In the genomic region with DNA sequence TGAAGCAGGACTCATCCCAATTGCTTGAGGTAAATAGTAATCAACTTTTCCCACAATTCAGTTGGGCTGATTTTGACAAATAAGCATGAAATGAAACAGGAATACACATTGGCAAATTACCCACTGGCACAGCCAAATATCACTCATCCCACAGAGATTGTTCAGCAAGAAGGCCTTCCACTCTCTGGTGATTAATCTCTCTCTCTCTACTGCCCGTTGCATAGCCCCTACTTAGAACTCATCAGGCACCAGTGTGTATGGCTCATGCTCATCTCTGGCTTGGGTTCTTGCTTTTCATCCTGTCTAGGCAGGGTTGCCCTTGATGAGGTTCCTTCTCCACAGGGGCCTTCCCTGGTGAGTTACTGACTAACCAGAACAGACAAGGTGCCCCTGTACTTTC, we compare ENCODE assay signal across 10 cellular contexts. TPM values are rescaled to one million over a fixed set of nuclear protein-coding genes. Genes with fewer than 3 reads are reported as not detected.
DNase-seq lines count a peak whose midpoint lies in the region; ATAC-seq and TF ChIP-seq lines count a peak whose summit lies in the region.
"Had no signal": no experiment of that assay in that cellular context is flagged by ENCODE, and none has a peak within 500 bp of the region (broad histone marks: within the 10 kb centered on the region; RNA-seq: fewer than 3 reads in every experiment).

No MANE protein-coding gene starts in this region.

- H4K91ac ChIP-seq in mesenchymal stem cell (ENCODE audit: low read length): no peak overlapping the region

- peak overlapping the region in 5 of 10 donors; percentile 91 to 97 (median 93) for H3K27ac ChIP-seq in heart right ventricle
- H3K27ac ChIP-seq in mesenchymal stem cell (ENCODE audit: low read length, poor library complexity, severe bottlenecking): peak overlapping the region; percentile 19
- H3K27ac ChIP-seq in vagina: peak overlapping the region; percentile 91

- WGBS in heart right ventricle, 2 donors: 43 to 69% methylated on average over 1 of the region's 1 CpG
- WGBS in mesenchymal stem cell: 72% methylated on average over 1 of the region's 1 CpG

- no peaks in the 10 kb centered on the region for H3K9me3 ChIP-seq in heart right ventricle
- H3K9me3 ChIP-seq in mesenchymal stem cell (ENCODE audit: control insufficient read depth, low read length): no peaks in the 10 kb centered on the region
- H3K9me3 ChIP-seq in vagina: no peaks in the 10 kb centered on the region

- no peak overlapping the region for H2BK120ac ChIP-seq in mesenchymal stem cell (ENCODE audit: low read depth, low read length)

- intact Hi-C loops in heart right ventricle (cut with DNase I): loop anchor here in 3 of 10 donors (5.0 to 10.0 kb wide), 4 partner anchors 41 to 682 kb away; partner anchors contain the start of gene MARCKSL1 (in 1 of the 3)
- intact Hi-C loops in left cardiac atrium (cut with DNase I): no loop called here
- intact Hi-C loops in vagina (cut with DNase I): loop anchor here (10.0 kb wide), 1 partner anchor 168 kb away; the partner anchor contains the start of genes EIF3I and TMEM234

- H3K23ac ChIP-seq in mesenchymal stem cell (ENCODE audit: low read length in 2 of 2): no peak overlapping the region

- H3K18ac ChIP-seq in mesenchymal stem cell (ENCODE audit: low read depth in 1 of 2, low read length in 2 of 2): no peak overlapping the region

- no peak overlapping the region for H2BK12ac ChIP-seq in mesenchymal stem cell (ENCODE audit: low read length in 2 of 2)

- H2AK5ac ChIP-seq in mesenchymal stem cell (ENCODE audit: low read length, severe bottlenecking): no peak overlapping the region

- peak overlapping the region in 1 of 2 experiments; percentile 2 for H3K4ac ChIP-seq in mesenchymal stem cell (ENCODE audit: low read depth in 1 of 2, low read length in 2 of 2)

- no peaks in the 10 kb centered on the region for H3K27me3 ChIP-seq in heart right ventricle
- no peaks in the 10 kb centered on the region for H3K27me3 ChIP-seq in mesenchymal stem cell (ENCODE audit: control insufficient read depth in 1 of 2, insufficient read depth in 1 of 2, low read length in 2 of 2)
- no peaks in the 10 kb centered on the region for H3K27me3 ChIP-seq in vagina

- peaks cover 30% of the 10 kb centered on the region for H3K79me1 ChIP-seq in mesenchymal stem cell (replicated peaks; ENCODE audit: low read length, poor library complexity, severe bottlenecking)

- no peak for TF ChIP-seq CTCF in heart right ventricle (IDR thresholded peaks at IDR 0.05)
- TF ChIP-seq CTCF in astrocyte of the spinal cord (IDR thresholded peaks at IDR 0.05; ENCODE audit: low read depth, low read length): no peak
- TF ChIP-seq CTCF in vagina (IDR thresholded peaks at IDR 0.05): no peak

- no peak overlapping the region for H2BK5ac ChIP-seq in mesenchymal stem cell (ENCODE audit: low read depth, low read length, poor library complexity, severe bottlenecking)

- H3K36me3 ChIP-seq in heart right ventricle (peaks cover 0 to 53% (median 10%) of the 10 kb centered on the region in 9 donors), mesenchymal stem cell (ENCODE audit: control insufficient read depth in 1 of 2, insufficient read depth in 2 of 2, low read depth in 1 of 2, low read length in 2 of 2) (peaks cover 22 to 40% of the 10 kb centered on the region in 2 experiments), vagina (peaks cover 0 to 28% of the 10 kb centered on the region in 2 donors)

- DNase-seq in heart right ventricle (no peak), left cardiac atrium (no peak), astrocyte of the spinal cord (ENCODE audit: low read depth, low spot score) (no peak), mesenchymal stem cell (no peak), vagina (ENCODE audit: extremely low spot score in 2 of 2) (no peak), DMS 273 (lab: John Stamatoyannopoulos, UW; ENCODE audit: unreplicated experiment) (no peak), anterior cingulate cortex (lab: John Stamatoyannopoulos, UW) (no peak), NCI-H2171 treated with DMSO at 0.1 percent for 48 hours (lab: John Stamatoyannopoulos, UW) (no peak)
- DNase-seq: foreskin melanocyte, NCI-H1930 had no signal

- in situ Hi-C loops in astrocyte of the spinal cord (cut with HindIII; ENCODE audit: low sequenced_read_pairs): no loop called here

- H2BK15ac ChIP-seq in mesenchymal stem cell (ENCODE audit: low read depth, poor library complexity, severe bottlenecking): no peak overlapping the region

- H3K14ac ChIP-seq in mesenchymal stem cell (ENCODE audit: low read length in 2 of 2): no peak overlapping the region

- no peak overlapping the region for H4K8ac ChIP-seq in mesenchymal stem cell (ENCODE audit: low read length)

- peak overlapping the region; percentile 59 to 90 (median 86) for H3K4me3 ChIP-seq in heart right ventricle
- H3K4me3 ChIP-seq in astrocyte of the spinal cord (ENCODE audit: low read depth, low read length): peak overlapping the region; percentile 95
- H3K4me3 ChIP-seq in mesenchymal stem cell (ENCODE audit: insufficient read depth in 1 of 2, low read depth in 1 of 2, low read length in 2 of 2): peak overlapping the region in 1 of 2 experiments; percentile 92
- H3K4me3 ChIP-seq in vagina: peak overlapping the region; percentile 86 to 98

- peak overlapping the region; percentile 99 for H3K9ac ChIP-seq in mesenchymal stem cell (ENCODE audit: low read length)

- TF ChIP-seq POLR2A in vagina (IDR thresholded peaks at IDR 0.05): no peak

- H2AFZ ChIP-seq in mesenchymal stem cell (ENCODE audit: low read depth, low read length): no peak overlapping the region

- H3K4me1 ChIP-seq in heart right ventricle: peaks cover 7 to 56% (median 39%) of the 10 kb centered on the region in 9 donors
- peaks cover 9% of the 10 kb centered on the region for H3K4me1 ChIP-seq in mesenchymal stem cell (ENCODE audit: control insufficient read depth, insufficient read depth, low read depth, low read length)
- peaks cover 52% of the 10 kb centered on the region for H3K4me1 ChIP-seq in vagina

- ATAC-seq in heart right ventricle (no peak), left cardiac atrium (no peak)

- H3K4me2 ChIP-seq in mesenchymal stem cell (ENCODE audit: low read length, poor library complexity, severe bottlenecking): peak overlapping the region; percentile 78

RNA-seq across cellular contexts. Expression of gene BSDC1, which starts 1.1 kb away (rescaled TPM):
- 10 to 100 TPM; 37.2 to 49.4 (median 45.9) TPM for total RNA-seq in heart right ventricle
- polyA plus RNA-seq in heart right ventricle: 10 to 100 TPM; 21.4 to 24.1 TPM
- total RNA-seq in left cardiac atrium: 10 to 100 TPM; 42.2 to 43.8 TPM
- polyA plus RNA-seq in mesenchymal stem cell (2013, experiment 1 of 2): 35.1 TPM
- polyA plus RNA-seq in mesenchymal stem cell (2013, experiment 2 of 2): 33.7 TPM
- total RNA-seq in vagina: 54.3 TPM

RNA-seq across cellular contexts. Expression of gene TSSK3, which starts 30.8 kb away (rescaled TPM):
- total RNA-seq in heart right ventricle (1 to 10 TPM in 7 of 10 donors, under 1 TPM in 3; 0.47 to 5.8 (median 1.7) TPM), left cardiac atrium (under 1 TPM; 0.44 to 0.79 TPM), vagina (not detected)
- 1 to 10 TPM in 1 of 2 donors, under 1 TPM in 1; 0.10 to 4.4 TPM for polyA plus RNA-seq in heart right ventricle
- 0.86 TPM for polyA plus RNA-seq in mesenchymal stem cell (2013, experiment 1 of 2)
- 0.52 TPM for polyA plus RNA-seq in mesenchymal stem cell (2013, experiment 2 of 2)

RNA-seq across cellular contexts. Expression of gene FAM229A, which starts 30.9 kb away (rescaled TPM):
- 1 to 10 TPM in 9 of 10 donors, under 1 TPM in 1; 0.93 to 5.2 (median 2.2) TPM for total RNA-seq in heart right ventricle
- 10 to 100 TPM in 1 of 2 donors, 1 to 10 TPM in 1; 2.8 to 13.4 TPM for polyA plus RNA-seq in heart right ventricle
- total RNA-seq in left cardiac atrium: 1 to 10 TPM; 1.8 to 2.6 TPM
- polyA plus RNA-seq in mesenchymal stem cell (2013, experiment 1 of 2): 3.5 TPM
- polyA plus RNA-seq in mesenchymal stem cell (2013, experiment 2 of 2): 2.7 TPM
- 10.1 TPM for total RNA-seq in vagina

RNA-seq across cellular contexts. Expression of gene MARCKSL1, which starts 57.1 kb away (rescaled TPM):
- 10 to 100 TPM in 8 of 10 donors, 1 to 10 TPM in 2; 6.3 to 27.4 (median 13.2) TPM for total RNA-seq in heart right ventricle
- 10 to 100 TPM; 21.1 to 61.1 TPM for polyA plus RNA-seq in heart right ventricle
- total RNA-seq in left cardiac atrium: 10 to 100 TPM; 34.5 to 53.9 TPM
- polyA plus RNA-seq in mesenchymal stem cell (2013, experiment 1 of 2): 391 TPM
- 395 TPM for polyA plus RNA-seq in mesenchymal stem cell (2013, experiment 2 of 2)
- 36.8 TPM for total RNA-seq in vagina
